2 cellular contexts compared by ENCODE assay signal in the genomic region with DNA sequence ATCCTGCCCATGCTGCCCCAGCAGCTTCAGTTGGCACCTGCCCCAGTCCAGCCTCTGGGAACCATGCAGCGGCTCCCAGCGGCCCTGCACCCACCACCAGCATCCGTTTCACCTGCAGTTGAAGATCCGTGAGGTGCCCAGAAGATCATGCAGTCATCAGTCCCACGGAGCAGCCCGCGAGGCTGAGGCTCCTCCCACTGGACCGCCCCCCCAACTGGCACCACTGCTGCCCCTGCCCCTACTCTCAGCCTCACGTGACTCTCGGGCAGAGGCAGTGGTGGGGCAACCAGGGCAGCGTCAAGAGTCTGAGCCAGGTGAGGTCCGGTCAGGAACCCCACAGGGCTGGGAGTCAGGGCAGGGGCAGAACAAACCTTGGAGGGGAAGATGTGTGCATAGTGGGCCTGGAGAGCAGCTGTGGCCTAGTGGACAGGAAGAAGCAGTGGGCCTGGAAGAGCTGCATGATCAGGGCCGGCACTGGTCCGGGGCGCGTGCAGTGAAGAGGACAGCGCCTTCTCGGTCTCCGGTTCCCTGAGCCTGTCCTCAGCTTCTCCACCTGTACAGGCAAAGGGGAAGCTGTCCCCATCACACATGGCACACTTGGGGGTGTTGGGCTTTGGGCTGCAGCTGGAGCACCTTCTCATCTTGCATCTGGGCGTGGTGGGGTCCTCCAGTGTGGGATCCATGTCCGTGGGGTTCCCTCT. TPM values are rescaled to one million over a fixed set of nuclear protein-coding genes. Genes with fewer than 3 reads are reported as not detected.
"Had no signal": no experiment of that assay in that cellular context is flagged by ENCODE, and none has a peak within 500 bp of the region (broad histone marks: within the 10 kb centered on the region; RNA-seq: fewer than 3 reads in every experiment).

No MANE protein-coding gene starts in this region.

RNA-seq across cellular contexts. Expression of a gene that starts 28.0 kb away (rescaled TPM):
- total RNA-seq: GM12878 had no signal

RNA-seq across cellular contexts. Expression of a gene that starts 31.1 kb away (rescaled TPM):
- total RNA-seq: G401, GM12878 had no signal
